Comparison of ENCODE assay signal across 8 cellular contexts in genomic region chr6:39166189-39166917, GRCh38. TPM values are rescaled to one million over a fixed set of nuclear protein-coding genes. Genes with fewer than 3 reads are reported as not detected.
DNase-seq lines count a peak whose midpoint lies in the region; ATAC-seq and TF ChIP-seq lines count a peak whose summit lies in the region.

No MANE protein-coding gene starts in this region.

- peaks cover 0 to 13% (median 0%) of the 10 kb centered on the region in 45 donors for H3K27me3 ChIP-seq in dorsolateral prefrontal cortex

- ATAC-seq in HG02885 (IDR thresholded peaks at IDR 0.05; ENCODE audit: poor library complexity, unreplicated experiment) (peak; percentile 66), GM19452 (IDR thresholded peaks at IDR 0.05; ENCODE audit: unreplicated experiment) (no peak)

- no peak overlapping the region for H3K27ac ChIP-seq in dorsolateral prefrontal cortex

- intact Hi-C loops in dorsolateral prefrontal cortex (cut with DNase I) = loop anchor here (1.0 to 2.0 kb wide), 2 partner anchors 136 to 137 kb away; no protein-coding TSS in a partner anchor

- DNase-seq in DMS 273 treated with DMSO at 0.1 percent for 48 hours (lab: John Stamatoyannopoulos, UW) (peak; percentile 11), NCI-H524 treated with DMSO at 0.1 percent for 48 hours (lab: John Stamatoyannopoulos, UW) (peak; percentile 51), dorsolateral prefrontal cortex (peak; percentile 23 to 85 (median 68)), lung microvascular endothelial cell (ENCODE audit: low read depth in 2 of 2) (peak; percentile 67 to 82)
- peak; percentile 91 to 93 for DNase-seq in activated CD4-positive, alpha-beta T cell treated with anti-CD3 and anti-CD28 coated beads, Interleukin-2, amount 50 U/mL, for 48 hours
- DNase-seq in stimulated activated CD8-positive, alpha-beta memory T cell treated with anti-CD3 and anti-CD28 coated beads, Interleukin-15, amount 100 ng/mL, for 1 hour (ENCODE audit: low read depth) = peak; percentile 77

- H3K4me3 ChIP-seq in dorsolateral prefrontal cortex = no peak overlapping the region

- TF ChIP-seq CTCF in dorsolateral prefrontal cortex (IDR thresholded peaks at IDR 0.05 in 54 of 56, conservative IDR thresholded peaks at IDR 0.05 in 2 of 56; ENCODE audit: low read depth in 1 of 56, partially characterized antibody in 56 of 56) = peak; percentile 62 to 96 (median 90)

RNA-seq across cellular contexts. Expression of gene SAYSD1, which starts 51.4 kb away (rescaled TPM):
- 10 to 100 TPM in 115 of 120 experiments, 1 to 10 TPM in 5; 8.1 to 18.3 (median 14.4) TPM for total RNA-seq in dorsolateral prefrontal cortex
- total RNA-seq in lung microvascular endothelial cell = 6.8 and 8.9 TPM in 2 replicates

Comparison
In these comparisons a context has a peak if more than half of its experiments do, and no peak if none do; other contexts are left out.
1. DNase-seq: peak in every context shown above with its lines; median percentile 92 in activated CD4-positive, alpha-beta T cell treated with anti-CD3 and anti-CD28 coated beads, Interleukin-2, amount 50 U/mL, for 48 hours; 77 in stimulated activated CD8-positive, alpha-beta memory T cell treated with anti-CD3 and anti-CD28 coated beads, Interleukin-15, amount 100 ng/mL, for 1 hour; 74 in lung microvascular endothelial cell; 68 in dorsolateral prefrontal cortex; 51 in NCI-H524 treated with DMSO at 0.1 percent for 48 hours; 11 in DMS 273 treated with DMSO at 0.1 percent for 48 hours.